8 cellular contexts compared by ENCODE assay signal in genomic region chr22:39236321-39237275, GRCh38. TPM values are rescaled to one million over a fixed set of nuclear protein-coding genes. Genes with fewer than 3 reads are reported as not detected.
DNase-seq lines count a peak whose midpoint lies in the region; ATAC-seq and TF ChIP-seq lines count a peak whose summit lies in the region.

No MANE protein-coding gene starts in this region.

- no peak overlapping the region for H3K27ac Mint-ChIP-seq in activated CD4-positive, alpha-beta T cell treated with anti-CD3 and anti-CD28 coated beads, Interleukin-2, amount 10 ng/mL, durations not matched to agents 24 days and 14 days

- H3K4me3 Mint-ChIP-seq in activated CD4-positive, alpha-beta T cell treated with anti-CD3 and anti-CD28 coated beads, Interleukin-2, amount 10 ng/mL, durations not matched to agents 24 days and 14 days = peak overlapping the region; percentile 49

- WGBS in heart right ventricle, 2 donors = 28 to 34% methylated on average over 36 of the region's 36 CpGs

- H3K4me3 ChIP-seq in GM12865 (ENCODE audit: low read depth, low read length) = no peak overlapping the region
- peak overlapping the region in 6 of 10 donors; percentile 15 to 38 (median 24) for H3K4me3 ChIP-seq in heart right ventricle

- H3K4me1 ChIP-seq in heart right ventricle = peaks cover 35 to 98% (median 94%) of the 10 kb centered on the region in 9 donors

- peaks cover 0 to 90% (median 0%) of the 10 kb centered on the region in 7 donors for H3K27me3 ChIP-seq in heart right ventricle

- no peaks in the 10 kb centered on the region for H3K9me3 ChIP-seq in heart right ventricle

- ATAC-seq in heart right ventricle = peak; percentile 16 to 65 (median 45)
- no peak for ATAC-seq in GM18502 (IDR thresholded peaks at IDR 0.05; ENCODE audit: poor library complexity, unreplicated experiment)

- DNase-seq in GM12865 (ENCODE audit: low read depth) (peak; percentile 90), KG1 (lab: John Stamatoyannopoulos, UW) (peak; percentile 53), heart right ventricle (peak; percentile 69 to 90), head of caudate nucleus (no peak), anterior cingulate cortex (lab: John Stamatoyannopoulos, UW) (no peak)
- peak; percentile 79 for DNase-seq in activated CD4-positive, alpha-beta T cell treated with anti-CD3 and anti-CD28 coated beads, Interleukin-2, amount 10 ng/mL, durations not matched to agents 24 days and 14 days

- peaks cover 42% of the 10 kb centered on the region for H3K4me1 Mint-ChIP-seq in activated CD4-positive, alpha-beta T cell treated with anti-CD3 and anti-CD28 coated beads, Interleukin-2, amount 10 ng/mL, durations not matched to agents 24 days and 14 days

- peaks cover 2% of the 10 kb centered on the region for H3K36me3 Mint-ChIP-seq in activated CD4-positive, alpha-beta T cell treated with anti-CD3 and anti-CD28 coated beads, Interleukin-2, amount 10 ng/mL, durations not matched to agents 24 days and 14 days (ENCODE audit: low read depth)

- intact Hi-C loops in activated CD4-positive, alpha-beta T cell treated with anti-CD3 and anti-CD28 coated beads, Interleukin-2, amount 10 ng/mL, durations not matched to agents 24 days and 14 days (cut with micrococcal nuclease) = loop anchor here (1.0 to 5.0 kb wide), 3 partner anchors 30 to 81 kb away; partner anchors contain the start of gene RPL3
- intact Hi-C loops in heart right ventricle (cut with DNase I) = loop anchor here in 6 of 10 donors (5.0 to 10.0 kb wide), 6 partner anchors 56 to 81 kb away; partner anchors contain the start of gene RPL3 (in 1 of the 6)
- intact Hi-C loops in head of caudate nucleus (cut with DNase I) = no loop called here

- peaks cover 60% of the 10 kb centered on the region for H3K27me3 Mint-ChIP-seq in activated CD4-positive, alpha-beta T cell treated with anti-CD3 and anti-CD28 coated beads, Interleukin-2, amount 10 ng/mL, durations not matched to agents 24 days and 14 days

- H3K27ac ChIP-seq in heart right ventricle (peak overlapping the region; percentile 81 to 98 (median 92)), temporal lobe (ENCODE audit: low read depth, low read length) (peak overlapping the region; percentile 38)

- no peaks in the 10 kb centered on the region for H3K9me3 Mint-ChIP-seq in activated CD4-positive, alpha-beta T cell treated with anti-CD3 and anti-CD28 coated beads, Interleukin-2, amount 10 ng/mL, durations not matched to agents 24 days and 14 days

- H3K36me3 ChIP-seq in heart right ventricle = peaks cover 0 to 38% (median under 1%) of the 10 kb centered on the region in 9 donors

- TF ChIP-seq CTCF in GM12865 (IDR thresholded peaks at IDR 0.05; ENCODE audit: insufficient read depth, low read depth, low read length, missing control alignments) (no peak), heart right ventricle (IDR thresholded peaks at IDR 0.05) (no peak)

RNA-seq across cellular contexts. Expression of gene PDGFB, which starts 8.2 kb away (rescaled TPM):
- 2.2 and 2.3 TPM in 2 replicates for total RNA-seq in activated CD4-positive, alpha-beta T cell treated with anti-CD3 and anti-CD28 coated beads, Interleukin-2, amount 10 ng/mL, durations not matched to agents 24 days and 14 days
- total RNA-seq in heart right ventricle = 10 to 100 TPM in 9 of 10 donors, 1 to 10 TPM in 1; 9.9 to 45.6 (median 18.5) TPM
- polyA plus RNA-seq in heart right ventricle = 10 to 100 TPM; 14.5 to 19.1 TPM
- total RNA-seq in temporal lobe = 4.4 TPM

Comparison
In these comparisons a context has a peak if more than half of its experiments do, and no peak if none do; other contexts are left out.
1. DNase-seq: peak in GM12865 (single experiment), KG1 (single experiment), activated CD4-positive, alpha-beta T cell treated with anti-CD3 and anti-CD28 coated beads, Interleukin-2, amount 10 ng/mL, durations not matched to agents 24 days and 14 days (single experiment) and heart right ventricle (2 of 2); none in head of caudate nucleus (0 of 42) and anterior cingulate cortex (0 of 58).